ENCODE assay signal across 6 cellular contexts in genomic region chr6:30969160-30969559, GRCh38. TPM values are rescaled to one million over a fixed set of nuclear protein-coding genes. Genes with fewer than 3 reads are reported as not detected.
"Had no signal": no experiment of that assay in that cellular context is flagged by ENCODE, and none has a peak within 500 bp of the region (broad histone marks: within the 10 kb centered on the region; RNA-seq: fewer than 3 reads in every experiment).

No MANE protein-coding gene starts in this region.

RNA-seq across cellular contexts. Expression of gene MUC21, which starts 14.4 kb away (rescaled TPM):
- polyA plus RNA-seq: fibroblast of lung, foreskin keratinocyte, neural cell, ovary, smooth muscle cell had no signal

RNA-seq across cellular contexts. Expression of gene MUCL3, which starts 28.4 kb away (rescaled TPM):
- polyA plus RNA-seq: fibroblast of lung, foreskin keratinocyte, heart right ventricle, neural cell, ovary, smooth muscle cell had no signal

RNA-seq across cellular contexts. Expression of gene SFTA2, which starts 37.2 kb away (rescaled TPM):
- polyA plus RNA-seq: fibroblast of lung, foreskin keratinocyte, heart right ventricle, neural cell, ovary, smooth muscle cell had no signal

RNA-seq across cellular contexts. Expression of gene MUC22, which starts 41.1 kb away (rescaled TPM):
- polyA plus RNA-seq: fibroblast of lung, foreskin keratinocyte, neural cell, ovary, smooth muscle cell had no signal
